18 cellular contexts compared by ENCODE assay signal in genomic region chr5:149175346-149176113, GRCh38. TPM values are rescaled to one million over a fixed set of nuclear protein-coding genes. Genes with fewer than 3 reads are reported as not detected.
DNase-seq lines count a peak whose midpoint lies in the region; ATAC-seq and TF ChIP-seq lines count a peak whose summit lies in the region.
"Had no signal": no experiment of that assay in that cellular context is flagged by ENCODE, and none has a peak within 500 bp of the region (broad histone marks: within the 10 kb centered on the region; RNA-seq: fewer than 3 reads in every experiment).

No MANE protein-coding gene starts in this region.

- H3K27me3 Mint-ChIP-seq in mesothelial cell of epicardium (ENCODE audit: low read depth) = peaks cover 31% of the 10 kb centered on the region

- H3K9me3 Mint-ChIP-seq in mesothelial cell of epicardium = no peaks in the 10 kb centered on the region
- no peaks in the 10 kb centered on the region for H3K9me3 Mint-ChIP-seq in activated naive CD4-positive, alpha-beta T cell treated with anti-CD3 and anti-CD28 coated beads, Interleukin-2, amount 50 U/mL, for 72 hours
- H3K9me3 Mint-ChIP-seq: CD4-positive, CD25-positive, alpha-beta regulatory T cell had no signal

- no peak overlapping the region for H3K27ac Mint-ChIP-seq in mesothelial cell of epicardium
- no peak overlapping the region for H3K27ac Mint-ChIP-seq in activated naive CD4-positive, alpha-beta T cell treated with anti-CD3 and anti-CD28 coated beads, Interleukin-2, amount 50 U/mL, for 72 hours
- H3K27ac Mint-ChIP-seq: CD4-positive, CD25-positive, alpha-beta regulatory T cell had no signal

- H3K9me3 ChIP-seq in esophagus squamous epithelium = no peaks in the 10 kb centered on the region
- H3K9me3 ChIP-seq in right lobe of liver = no peaks in the 10 kb centered on the region

- H3K27ac ChIP-seq in esophagus squamous epithelium (peak overlapping the region; percentile 33 to 72 (median 70)), right lobe of liver (peak overlapping the region in 2 of 3 donors; percentile 5 to 24)

- no peak overlapping the region for H3K4me3 ChIP-seq in esophagus squamous epithelium
- H3K4me3 ChIP-seq in right lobe of liver = no peak overlapping the region

- H3K4me1 ChIP-seq in esophagus squamous epithelium (peaks cover 0 to 42% (median 27%) of the 10 kb centered on the region in 3 donors), right lobe of liver (peaks cover 0 to 19% (median 0%) of the 10 kb centered on the region in 4 donors)

- TF ChIP-seq POLR2A in esophagus squamous epithelium (IDR thresholded peaks at IDR 0.05) (no peak), right lobe of liver (IDR thresholded peaks at IDR 0.05) (no peak)

- intact Hi-C loops in esophagus squamous epithelium (cut with DNase I) = no loop called here
- intact Hi-C loops in right lobe of liver (cut with DNase I) = no loop called here

- H3K27me3 ChIP-seq in esophagus squamous epithelium = no peaks in the 10 kb centered on the region
- H3K27me3 ChIP-seq in right lobe of liver = no peaks in the 10 kb centered on the region

- no peaks in the 10 kb centered on the region for H3K4me1 Mint-ChIP-seq in mesothelial cell of epicardium

- H3K4me3 Mint-ChIP-seq in mesothelial cell of epicardium = no peak overlapping the region
- H3K4me3 Mint-ChIP-seq: CD4-positive, CD25-positive, alpha-beta regulatory T cell had no signal

- peak; percentile 30 for DNase-seq in NCI-H446 treated with DMSO at 0.1 percent for 48 hours (lab: John Stamatoyannopoulos, UW)
- no peak for DNase-seq in esophagus squamous epithelium (lab: John Stamatoyannopoulos, UW)
- DNase-seq in right lobe of liver = no peak
- DNase-seq in superior temporal gyrus (ENCODE audit: extremely low spot score) = peak; percentile 26
- no peak for DNase-seq in mesothelial cell of epicardium (ENCODE audit: low spot score in 2 of 2, unreplicated experiment in 2 of 2)
- no peak for DNase-seq in activated naive CD4-positive, alpha-beta T cell treated with anti-CD3 and anti-CD28 coated beads, Interleukin-2, amount 50 U/mL, for 72 hours (ENCODE audit: low spot score in 2 of 2)
- no peak for DNase-seq in DMS79 (lab: John Stamatoyannopoulos, UW)
- DNase-seq: activated CD4-positive, alpha-beta T cell treated with anti-CD3 and anti-CD28 coated beads, Interleukin-2, amount 50 U/mL, for 48 hours; activated naive CD4-positive, alpha-beta T cell; CD4-positive, CD25-positive, alpha-beta regulatory T cell; left colon; MM.1S; occipital lobe; stimulated activated CD4-positive, alpha-beta T cell treated with anti-CD3 and anti-CD28 coated beads, Interleukin-2, amount 100 ng/mL, for 48 hours; stimulated activated naive CD4-positive, alpha-beta T cell had no signal

- peak in 2 of 4 donors; percentile 23 to 31 for ATAC-seq in right lobe of liver
- ATAC-seq in GM18520 (IDR thresholded peaks at IDR 0.05; ENCODE audit: unreplicated experiment) = no peak
- no peak for ATAC-seq in activated naive CD4-positive, alpha-beta T cell treated with anti-CD3 and anti-CD28 coated beads, Interleukin-2, amount 50 U/mL, for 72 hours
- ATAC-seq: left colon had no signal

- H3K36me3 ChIP-seq in esophagus squamous epithelium (no peaks in the 10 kb centered on the region), right lobe of liver (no peaks in the 10 kb centered on the region)

- TF ChIP-seq CTCF in esophagus squamous epithelium (IDR thresholded peaks at IDR 0.05) (no peak), right lobe of liver (IDR thresholded peaks at IDR 0.05) (no peak), mesothelial cell of epicardium (IDR thresholded peaks at IDR 0.05; ENCODE audit: unreplicated experiment) (no peak)

- H3K36me3 Mint-ChIP-seq in mesothelial cell of epicardium = no peaks in the 10 kb centered on the region
- H3K36me3 Mint-ChIP-seq in activated naive CD4-positive, alpha-beta T cell treated with anti-CD3 and anti-CD28 coated beads, Interleukin-2, amount 50 U/mL, for 72 hours = no peaks in the 10 kb centered on the region
- H3K36me3 Mint-ChIP-seq: CD4-positive, CD25-positive, alpha-beta regulatory T cell had no signal

- 52 to 53% methylated on average over 7 to 8 of the region's 12 CpGs for WGBS in esophagus squamous epithelium, 2 donors
- WGBS in right lobe of liver (ENCODE audit: insufficient coverage, low coverage, low lambda C conversion rate, missing lambda C conversion rate) = 68% methylated on average over 3 of the region's 12 CpGs

RNA-seq across cellular contexts. Expression of gene ABLIM3, which starts 34.2 kb away (rescaled TPM):
- total RNA-seq in esophagus squamous epithelium = 10 to 100 TPM; 10.6 to 47.7 (median 27.1) TPM
- total RNA-seq in right lobe of liver = 100 to 1,000 TPM in 4 of 6 experiments, 10 to 100 TPM in 2; 85.8 to 180 (median 125) TPM
- 0.24 to 0.27 TPM (median 0.25 TPM) in 3 replicates for total RNA-seq in mesothelial cell of epicardium
- under 1 TPM; 0.14 to 0.53 TPM for total RNA-seq in activated naive CD4-positive, alpha-beta T cell treated with anti-CD3 and anti-CD28 coated beads, Interleukin-2, amount 50 U/mL, for 72 hours
- total RNA-seq: OCI-LY7; T-helper 2 cell treated with Interferon-gamma antibody and Interleukin-4, amounts not matched to agents 100 ng/mL and 5 ng/mL, for 36 hours had no signal

Comparison
In these comparisons a context has a peak if more than half of its experiments do, and no peak if none do; other contexts are left out.
1. DNase-seq: peak in NCI-H446 treated with DMSO at 0.1 percent for 48 hours (single experiment) and superior temporal gyrus (single experiment); none in esophagus squamous epithelium (single experiment), right lobe of liver (0 of 3), mesothelial cell of epicardium (0 of 2), activated naive CD4-positive, alpha-beta T cell treated with anti-CD3 and anti-CD28 coated beads, Interleukin-2, amount 50 U/mL, for 72 hours (0 of 2) and DMS79 (single experiment).